In genomic region chr12:27906127-27906500, GRCh38 we compare ENCODE assay signal across 27 cellular contexts.
DNase-seq lines count a peak whose midpoint lies in the region; ATAC-seq, FAIRE-seq and TF ChIP-seq lines count a peak whose summit lies in the region.
"Had no signal": no experiment of that assay in that cellular context is flagged by ENCODE, and none has a peak within 500 bp of the region (broad histone marks: within the 10 kb centered on the region; RNA-seq: fewer than 3 reads in every experiment).

No MANE protein-coding gene starts in this region.

- peak overlapping the region; percentile 45 for H3K4me2 ChIP-seq in PC-9

- H3K9me3 ChIP-seq in PC-9 (ENCODE audit: insufficient read depth, low read depth) (no peaks in the 10 kb centered on the region), heart left ventricle (no peaks in the 10 kb centered on the region)
- H3K9me3 ChIP-seq: ascending aorta, ovary, spleen, upper lobe of left lung had no signal

- ATAC-seq in esophagus mucosa, result peak; percentile 73
- no peak for ATAC-seq in heart left ventricle
- no peak for ATAC-seq in stimulated activated naive CD8-positive, alpha-beta T cell treated with anti-CD3 and anti-CD28 coated beads, Interleukin-15, Interleukin-2, amounts not matched to agents 100 U/mL and 50 U/mL, for 24 hours
- ATAC-seq: activated naive CD4-positive, alpha-beta T cell treated with anti-CD3 and anti-CD28 coated beads, Interleukin-2, amount 50 U/mL, for 72 hours; GM12878 had no signal

- no TSS peak for BruUV-seq in PC-9 (replicated peaks; lab: Mats Ljungman, UMichigan)

- TF ChIP-seq CTCF in PC-9 (conservative IDR thresholded peaks at IDR 0.05) (no peak), heart left ventricle (IDR thresholded peaks at IDR 0.05) (no peak)

- H2AFZ ChIP-seq in PC-9, result peak overlapping the region; percentile 76

- 81 to 85% (median 84%) methylated on average over 3 of the region's 3 CpGs for WGBS in heart left ventricle, 4 donors

- intact Hi-C loops in PC-9 (cut with micrococcal nuclease; ENCODE audit: unreplicated experiment) (loop anchor here (5.0 kb wide), 1 partner anchor 84 kb away; no protein-coding TSS in a partner anchor), heart left ventricle (cut with DNase I) (no loop called here)

- H3K79me2 ChIP-seq in PC-9 (ENCODE audit: low read depth), result no peaks in the 10 kb centered on the region

- H3K36me3 ChIP-seq in PC-9 (ENCODE audit: low read depth) (no peaks in the 10 kb centered on the region), heart left ventricle (no peaks in the 10 kb centered on the region)
- H3K36me3 ChIP-seq: ascending aorta, ovary, spleen, upper lobe of left lung had no signal

- POLR2A ChIA-PET in PC-9 (lab: Charles Lee; ENCODE audit: unreplicated experiment), result no interaction called here

- DNase-seq in HTR-8/SVneo (ENCODE audit: insufficient read length, low spot score) (no peak), PC-9 (peak; percentile 8 to 39), heart left ventricle (no peak), pons (ENCODE audit: low spot score) (no peak)
- DNase-seq in stimulated activated CD8-positive, alpha-beta memory T cell treated with anti-CD3 and anti-CD28 coated beads, Interleukin-4, amount 100 ng/mL, for 48 hours, result no peak
- DNase-seq in stimulated activated naive CD8-positive, alpha-beta T cell treated with anti-CD3 and anti-CD28 coated beads, Interleukin-15, Interleukin-2, amounts not matched to agents 100 U/mL and 50 U/mL, for 24 hours, result no peak
- DNase-seq: activated CD4-positive, alpha-beta T cell treated with anti-CD3 and anti-CD28 coated beads for 4 hours; activated T-cell treated with anti-CD3 and anti-CD28 coated beads for 4 hours; CD4-positive, CD25-positive, alpha-beta regulatory T cell; central memory CD4-positive, alpha-beta T cell; dermis blood vessel endothelial cell; EL; KG1; MM.1S; NCI-H1436; NCI-H2081 treated with DMSO at 0.1 percent for 48 hours; NCI-H226; ovary; spleen; T-helper 2 cell; upper lobe of left lung had no signal

- H3K4me1 ChIP-seq in PC-9 (replicated peaks; ENCODE audit: insufficient read depth), result peaks cover 29% of the 10 kb centered on the region
- no peaks in the 10 kb centered on the region for H3K4me1 ChIP-seq in heart left ventricle
- H3K4me1 ChIP-seq: ascending aorta, upper lobe of left lung had no signal

- CTCF ChIA-PET in PC-9 (lab: Charles Lee), result no interaction called here

- H3K27me3 ChIP-seq in PC-9 (ENCODE audit: insufficient read depth, low read depth) (no peaks in the 10 kb centered on the region), heart left ventricle (no peaks in the 10 kb centered on the region)
- H3K27me3 ChIP-seq: ascending aorta, ovary, spleen, upper lobe of left lung had no signal

- no peak for TF ChIP-seq POLR2A in heart left ventricle (IDR thresholded peaks at IDR 0.05)

- H4K20me1 ChIP-seq in PC-9 (ENCODE audit: insufficient read depth), result no peaks in the 10 kb centered on the region

- H3F3A ChIP-seq in PC-9 (ENCODE audit: insufficient read depth, low read depth), result no peaks in the 10 kb centered on the region

- no peaks in the 10 kb centered on the region for H3K9me2 ChIP-seq in PC-9 (ENCODE audit: insufficient read depth)

- H3K27ac ChIP-seq in PC-9 (peak overlapping the region; percentile 59), heart left ventricle (no peak overlapping the region)
- H3K27ac ChIP-seq: ascending aorta, ovary, SK-N-MC, spleen, upper lobe of left lung had no signal

- peak; percentile 94 for FAIRE-seq in HTR-8/SVneo (lab: Jason Lieb, UNC)
- FAIRE-seq: D721Med, GM12878 had no signal

- no peak overlapping the region for H3K4me3 ChIP-seq in PC-9
- H3K4me3 ChIP-seq in heart left ventricle, result no peak overlapping the region
- H3K4me3 ChIP-seq: ascending aorta, GM12878, ovary, SK-N-MC, spleen, upper lobe of left lung had no signal

Comparison
In these comparisons a context has a peak if more than half of its experiments do, and no peak if none do; other contexts are left out.
1. DNase-seq: peak in PC-9 (2 of 2); none in HTR-8/SVneo (single experiment), heart left ventricle (0 of 5), stimulated activated CD8-positive, alpha-beta memory T cell treated with anti-CD3 and anti-CD28 coated beads, Interleukin-4, amount 100 ng/mL, for 48 hours (single experiment), pons (single experiment) and stimulated activated naive CD8-positive, alpha-beta T cell treated with anti-CD3 and anti-CD28 coated beads, Interleukin-15, Interleukin-2, amounts not matched to agents 100 U/mL and 50 U/mL, for 24 hours (single experiment).